ENCODE assay signal across 9 cellular contexts in genomic region chr14:106530423-106531107, GRCh38.
DNase-seq lines count a peak whose midpoint lies in the region; ATAC-seq and TF ChIP-seq lines count a peak whose summit lies in the region.
"Had no signal": no experiment of that assay in that cellular context is flagged by ENCODE, and none has a peak within 500 bp of the region (broad histone marks: within the 10 kb centered on the region; RNA-seq: fewer than 3 reads in every experiment).

No MANE protein-coding gene starts in this region.

- H3K9me3 ChIP-seq in Loucy (ENCODE audit: insufficient read depth, low read depth, low read length), result peaks cover 10% of the 10 kb centered on the region; the same call in 1 of the 2 replicates

- H3K4me2 ChIP-seq in Loucy (ENCODE audit: low read depth, low read length, poor library complexity, severe bottlenecking), result no peak overlapping the region

- no peak overlapping the region for H3K9ac ChIP-seq in Loucy (ENCODE audit: low read depth, low read length, poor library complexity, severe bottlenecking)

- peaks cover 4% of the 10 kb centered on the region for H3K4me1 Mint-ChIP-seq in activated naive CD8-positive, alpha-beta T cell treated with anti-CD3 and anti-CD28 coated beads, Interleukin-2, amount 10 ng/mL, durations not matched to agents 7 days and 5 days

- no peaks in the 10 kb centered on the region for H3K9me2 ChIP-seq in Loucy (replicated peaks; ENCODE audit: low read depth, low read length)

- H2AFZ ChIP-seq in Loucy (ENCODE audit: low read length), result no peak overlapping the region

- ATAC-seq in GM19468 (IDR thresholded peaks at IDR 0.05; ENCODE audit: extremely low read depth, unreplicated experiment), result peak; percentile 25
- peak; percentile 78 for ATAC-seq in activated naive CD8-positive, alpha-beta T cell treated with anti-CD3 and anti-CD28 coated beads, Interleukin-2, amount 10 ng/mL, durations not matched to agents 7 days and 5 days (ENCODE audit: low read depth)

- H3K27ac Mint-ChIP-seq in activated naive CD8-positive, alpha-beta T cell treated with anti-CD3 and anti-CD28 coated beads, Interleukin-2, amount 10 ng/mL, durations not matched to agents 7 days and 5 days, result no peak overlapping the region
- H3K27ac Mint-ChIP-seq: T-helper 1 cell treated with Interleukin-12 subunit alpha and Interleukin-12 subunit beta and Interleukin-4 antibody, amounts not matched to agents 30 μg/mL and 1 μg/mL, for 36 hours had no signal

- no peaks in the 10 kb centered on the region for H3K27me3 ChIP-seq in Loucy (ENCODE audit: insufficient read depth, low read length, poor library complexity, severe bottlenecking)

- TF ChIP-seq CTCF in C4-2B (conservative IDR thresholded peaks at IDR 0.05) (peak; percentile 48), Loucy (conservative IDR thresholded peaks at IDR 0.05; ENCODE audit: low read length) (peak; percentile 70)

- H3K4me3 ChIP-seq in Loucy (ENCODE audit: low read length, poor library complexity, severe bottlenecking), result no peak overlapping the region

- no peak for DNase-seq in activated naive CD8-positive, alpha-beta T cell treated with anti-CD3 and anti-CD28 coated beads, Interleukin-2, amount 10 ng/mL, durations not matched to agents 7 days and 5 days
- DNase-seq in amniotic stem cell (lab: John Stamatoyannopoulos, UW) (no peak), hypothalamus (lab: John Stamatoyannopoulos, UW) (no peak), AG20443 (ENCODE audit: low spot score) (no peak), NCI-H446 treated with DMSO at 0.1 percent for 48 hours (lab: John Stamatoyannopoulos, UW) (no peak)

- peaks cover 37% of the 10 kb centered on the region for H3K27me3 Mint-ChIP-seq in activated naive CD8-positive, alpha-beta T cell treated with anti-CD3 and anti-CD28 coated beads, Interleukin-2, amount 10 ng/mL, durations not matched to agents 7 days and 5 days

- H3K4me3 Mint-ChIP-seq in activated naive CD8-positive, alpha-beta T cell treated with anti-CD3 and anti-CD28 coated beads, Interleukin-2, amount 10 ng/mL, durations not matched to agents 7 days and 5 days, result no peak overlapping the region
- H3K4me3 Mint-ChIP-seq: T-helper 1 cell treated with Interleukin-12 subunit alpha and Interleukin-12 subunit beta and Interleukin-4 antibody, amounts not matched to agents 30 μg/mL and 1 μg/mL, for 36 hours had no signal

- peaks cover 20% of the 10 kb centered on the region for H3K4me1 ChIP-seq in Loucy (ENCODE audit: insufficient read depth, low read length, poor library complexity, severe bottlenecking)

- H3K36me3 Mint-ChIP-seq in activated naive CD8-positive, alpha-beta T cell treated with anti-CD3 and anti-CD28 coated beads, Interleukin-2, amount 10 ng/mL, durations not matched to agents 7 days and 5 days, result peaks cover 2% of the 10 kb centered on the region

- peaks cover 2% of the 10 kb centered on the region for H3K9me3 Mint-ChIP-seq in activated naive CD8-positive, alpha-beta T cell treated with anti-CD3 and anti-CD28 coated beads, Interleukin-2, amount 10 ng/mL, durations not matched to agents 7 days and 5 days

- no peaks in the 10 kb centered on the region for H3K79me2 ChIP-seq in Loucy (ENCODE audit: insufficient read depth, low read length)

- H4K20me1 ChIP-seq in Loucy (ENCODE audit: insufficient read depth, low read length, poor library complexity, severe bottlenecking), result no peaks in the 10 kb centered on the region

- peak overlapping the region; percentile 61 for H3K27ac ChIP-seq in C4-2B

- no peaks in the 10 kb centered on the region for H3K36me3 ChIP-seq in Loucy (ENCODE audit: insufficient read depth, low read length)

- no peaks in the 10 kb centered on the region for H3F3A ChIP-seq in Loucy (ENCODE audit: low read depth)

- POLR2A ChIA-PET in activated naive CD8-positive, alpha-beta T cell treated with anti-CD3 and anti-CD28 coated beads, Interleukin-2, amount 10 ng/mL, durations not matched to agents 7 days and 5 days (lab: Charles Lee), result no interaction called here
